2 cellular contexts compared by ENCODE assay signal in the genomic region with DNA sequence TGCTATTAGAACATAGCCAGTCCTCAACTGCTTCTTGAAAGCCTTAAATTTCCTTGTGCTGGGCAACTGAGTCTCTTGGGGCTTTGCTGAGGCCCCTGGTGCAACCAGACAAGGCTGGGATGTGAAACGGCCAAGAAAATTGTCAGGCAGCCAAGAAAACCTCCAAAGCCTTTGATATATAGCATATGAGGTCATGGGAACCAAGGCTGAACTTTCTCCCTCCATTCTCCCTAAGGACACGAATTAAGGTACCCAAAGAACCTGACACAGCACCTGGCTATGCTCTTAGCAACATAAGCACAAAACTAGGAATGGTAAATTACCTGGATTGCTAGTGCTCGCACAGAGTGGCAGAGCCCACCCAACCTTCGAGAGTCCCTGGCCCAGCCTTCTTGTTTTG.
TF ChIP-seq lines count a peak whose summit lies in the region.

No MANE protein-coding gene starts in this region.

TF ChIP-seq in HEK293, 187 proteins besides CTCF, POLR2A, EP300 and RAD21:
- TF ChIP-seq, protein P1, sequence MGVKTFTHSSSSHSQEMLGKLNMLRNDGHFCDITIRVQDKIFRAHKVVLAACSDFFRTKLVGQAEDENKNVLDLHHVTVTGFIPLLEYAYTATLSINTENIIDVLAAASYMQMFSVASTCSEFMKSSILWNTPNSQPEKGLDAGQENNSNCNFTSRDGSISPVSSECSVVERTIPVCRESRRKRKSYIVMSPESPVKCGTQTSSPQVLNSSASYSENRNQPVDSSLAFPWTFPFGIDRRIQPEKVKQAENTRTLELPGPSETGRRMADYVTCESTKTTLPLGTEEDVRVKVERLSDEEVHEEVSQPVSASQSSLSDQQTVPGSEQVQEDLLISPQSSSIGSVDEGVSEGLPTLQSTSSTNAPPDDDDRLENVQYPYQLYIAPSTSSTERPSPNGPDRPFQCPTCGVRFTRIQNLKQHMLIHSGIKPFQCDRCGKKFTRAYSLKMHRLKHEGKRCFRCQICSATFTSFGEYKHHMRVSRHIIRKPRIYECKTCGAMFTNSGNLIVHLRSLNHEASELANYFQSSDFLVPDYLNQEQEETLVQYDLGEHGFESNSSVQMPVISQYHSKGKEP (tag by site-specific recombination; IDR thresholded peaks at IDR 0.05): 0 out of 2 replicates have a peak, but pooled peaks have one; percentile 22
- TF ChIP-seq ZNF335 (tag by site-specific recombination; conservative IDR thresholded peaks at IDR 0.05) (0 out of 2 replicates have a peak, but pooled peaks have one; percentile 29), ZNF394 (tag by site-specific recombination; IDR thresholded peaks at IDR 0.05; ENCODE audit: borderline replicate concordance) (no peak), ZBTB8A (tag by site-specific recombination; IDR thresholded peaks at IDR 0.05) (peak; percentile 40; the same call in 1 of the 2 replicates), ATF2 (tag by site-specific recombination; IDR thresholded peaks at IDR 0.05; ENCODE audit: low read depth) (peak; percentile 52; the same call in 1 of the 2 replicates), ZEB2 (tag by site-specific recombination; IDR thresholded peaks at IDR 0.05) (no peak), ZNF133 (tag by site-specific recombination; IDR thresholded peaks at IDR 0.05) (no peak), ZNF366 (tag by site-specific recombination; conservative IDR thresholded peaks at IDR 0.05) (peak; percentile 51; the same call in 1 of the 2 replicates), ZNF175 (tag by site-specific recombination; IDR thresholded peaks at IDR 0.05) (no peak), ZNF629 (tag by site-specific recombination; IDR thresholded peaks at IDR 0.05) (peak; percentile 27; the same call in 1 of the 2 replicates), ZBTB48 (tag by site-specific recombination; IDR thresholded peaks at IDR 0.05) (0 out of 2 replicates have a peak, but pooled peaks have one; percentile 29), SCRT1 (tag by site-specific recombination; IDR thresholded peaks at IDR 0.05; ENCODE audit: borderline replicate concordance) (no peak), PRDM1 (tag by site-specific recombination; IDR thresholded peaks at IDR 0.05) (no peak), ZNF561 (tag by site-specific recombination; IDR thresholded peaks at IDR 0.05; ENCODE audit: borderline replicate concordance) (peak; percentile 53; the same call in 1 of the 2 replicates), HOXD13 (CRISPR knock-in tag; IDR thresholded peaks at IDR 0.05; ENCODE audit: borderline replicate concordance) (no peak), ZNF184 (tag by site-specific recombination; IDR thresholded peaks at IDR 0.05) (peak; percentile 21; the same call in 1 of the 2 replicates), IKZF3 (tag by site-specific recombination; IDR thresholded peaks at IDR 0.05) (0 out of 2 replicates have a peak, but pooled peaks have one; percentile 10), PATZ1 (tag by site-specific recombination; IDR thresholded peaks at IDR 0.05) (0 out of 2 replicates have a peak, but pooled peaks have one; percentile 21)

TF ChIP-seq in K562, 482 proteins besides CTCF, POLR2A, EP300 and RAD21:
- 0 out of 2 replicates have a peak, but pooled peaks have one; percentile 11 for TF ChIP-seq PKNOX1 (IDR thresholded peaks at IDR 0.05)
- TF ChIP-seq ATF7 (IDR thresholded peaks at IDR 0.05): peak; percentile 61; the same call in 1 of the 2 replicates
- TF ChIP-seq JUND (IDR thresholded peaks at IDR 0.05; ENCODE audit: borderline replicate concordance, low read depth, low read length): no peak
- peak; percentile 79; the same call in 2 of the 3 replicates for TF ChIP-seq JUND (tag; IDR thresholded peaks at IDR 0.05; ENCODE audit: borderline replicate concordance, low read depth, low read length)
- no peak for TF ChIP-seq NFE2 (IDR thresholded peaks at IDR 0.05; ENCODE audit: low read depth)
- peak; percentile 49 for TF ChIP-seq NFIC (IDR thresholded peaks at IDR 0.05)
- TF ChIP-seq SETDB1 (IDR thresholded peaks at IDR 0.05; ENCODE audit: low read length): no peak
- no peak for TF ChIP-seq ZBTB11 (CRISPR knock-in tag; IDR thresholded peaks at IDR 0.05)
- TF ChIP-seq MEIS2 (IDR thresholded peaks at IDR 0.05; ENCODE audit: partially characterized antibody): peak; percentile 89
- no peak for TF ChIP-seq PBX2 (CRISPR knock-in tag; IDR thresholded peaks at IDR 0.05; ENCODE audit: low read depth)
- peak; percentile 79 for TF ChIP-seq PBX2 (tag; conservative IDR thresholded peaks at IDR 0.05; ENCODE audit: low read depth)
TF ChIP-seq in K562: peak in this region for 6.
